1 cellular context compared by ENCODE assay signal in genomic region chr1:226548281-226549093, GRCh38.
TF ChIP-seq lines count a peak whose summit lies in the region.

STUM (plus strand) TSS chr1:226548764; CDS start chr1:226548905, 141 bp downstream.

TF ChIP-seq in neural cell, 6 proteins besides CTCF, POLR2A, EP300 and RAD21 (continued from another document):
- no peak for TF ChIP-seq REST (IDR thresholded peaks at IDR 0.05; ENCODE audit: borderline replicate concordance)
- TF ChIP-seq MXI1 (conservative IDR thresholded peaks at IDR 0.05; ENCODE audit: poor library complexity, severe bottlenecking) = no peak
